Comparison of ENCODE assay signal across 8 cellular contexts in genomic region chr1:39102537-39103320, GRCh38.
A peak's percentile ranks its signal among the peaks of the same experiment; 100 is the strongest.
DNase-seq lines count a peak whose midpoint lies in the region; ATAC-seq, FAIRE-seq and TF ChIP-seq lines count a peak whose summit lies in the region.

No MANE protein-coding gene starts in this region.

- no peaks in the 10 kb centered on the region for H3K27me3 ChIP-seq in keratinocyte (ENCODE audit: control insufficient read depth, extremely low read depth, insufficient read depth, low read length)

- FAIRE-seq in keratinocyte (lab: Jason Lieb, UNC), result peak; percentile 88

- H3K9ac ChIP-seq in keratinocyte (ENCODE audit: control insufficient read depth, extremely low read depth, insufficient read depth, low read length), result peak overlapping the region; percentile 99

- H3K4me1 ChIP-seq in keratinocyte (ENCODE audit: control insufficient read depth, extremely low read depth, insufficient read depth, low read length), result peaks cover 34% of the 10 kb centered on the region

- peaks cover 0 to 2% of the 10 kb centered on the region in 2 experiments for H3K36me3 ChIP-seq in keratinocyte (ENCODE audit: control insufficient read depth in 2 of 2, extremely low read depth in 1 of 2, insufficient read depth in 2 of 2, low read length in 2 of 2)

- H3K9me1 ChIP-seq in keratinocyte (ENCODE audit: control insufficient read depth, extremely low read depth, insufficient read depth, low read length), result no peaks in the 10 kb centered on the region

- peak; percentile 84 for ATAC-seq in stimulated activated memory B cell treated with anti-CD40 and anti-IgM and Interleukin-4, amounts not matched to agents 10 μg/mL and 1 μg/mL and 100 μg/mL, for 72 hours

- no peaks in the 10 kb centered on the region for H3K9me3 Mint-ChIP-seq in stimulated activated memory B cell treated with anti-CD40 and anti-IgM and Interleukin-4, amounts not matched to agents 10 μg/mL and 1 μg/mL and 100 μg/mL, for 72 hours

- dilution Hi-C loops in keratinocyte (cut with MboI; ENCODE audit: extremely low pct_ligation_motif_present, low sequenced_read_pairs), result no loop called here

- peaks cover 47% of the 10 kb centered on the region for H3K4me1 Mint-ChIP-seq in stimulated activated memory B cell treated with anti-CD40 and anti-IgM and Interleukin-4, amounts not matched to agents 10 μg/mL and 1 μg/mL and 100 μg/mL, for 72 hours

- peak; percentile 63 for TF ChIP-seq CTCF in GM13976 (IDR thresholded peaks at IDR 0.05; ENCODE audit: borderline replicate concordance, control extremely low read depth, extremely low read depth, insufficient read depth, missing control alignments)
- TF ChIP-seq CTCF in keratinocyte (optimal IDR thresholded peaks at IDR 0.05 in 1 of 3, IDR thresholded peaks at IDR 0.05 in 1 of 3, conservative IDR thresholded peaks at IDR 0.05 in 1 of 3; ENCODE audit: extremely low read depth in 1 of 3, insufficient read depth in 2 of 3, low read length in 3 of 3), result peak; percentile 61 to 78 (median 77)

- H3K36me3 Mint-ChIP-seq in stimulated activated memory B cell treated with anti-CD40 and anti-IgM and Interleukin-4, amounts not matched to agents 10 μg/mL and 1 μg/mL and 100 μg/mL, for 72 hours, result no peaks in the 10 kb centered on the region

- peaks cover 2% of the 10 kb centered on the region for H4K20me1 ChIP-seq in keratinocyte (ENCODE audit: control insufficient read depth, extremely low read depth, insufficient read depth, low read length)

- H3K79me2 ChIP-seq in keratinocyte (ENCODE audit: control insufficient read depth, insufficient read depth, low read length), result peaks cover 36% of the 10 kb centered on the region

- no peaks in the 10 kb centered on the region for H3K27me3 Mint-ChIP-seq in stimulated activated memory B cell treated with anti-CD40 and anti-IgM and Interleukin-4, amounts not matched to agents 10 μg/mL and 1 μg/mL and 100 μg/mL, for 72 hours

- H3K4me2 ChIP-seq in keratinocyte (ENCODE audit: control insufficient read depth, extremely low read depth, insufficient read depth, low read depth, low read length), result peak overlapping the region; percentile 73

- peak overlapping the region; percentile 63 for H3K27ac Mint-ChIP-seq in stimulated activated memory B cell treated with anti-CD40 and anti-IgM and Interleukin-4, amounts not matched to agents 10 μg/mL and 1 μg/mL and 100 μg/mL, for 72 hours

- peak overlapping the region in 2 of 3 experiments; percentile 82 to 94 for H3K4me3 ChIP-seq in keratinocyte (ENCODE audit: control insufficient read depth in 2 of 3, extremely low read depth in 1 of 3, insufficient read depth in 2 of 3, low read depth in 1 of 3, low read length in 3 of 3)

- no peaks in the 10 kb centered on the region for H3K9me3 ChIP-seq in keratinocyte (ENCODE audit: control insufficient read depth, low read depth, low read length)

- in situ Hi-C loops in GM13976 (cut with MboI; ENCODE audit: low sequenced_read_pairs, unreplicated experiment), result loop anchor here (25.0 kb wide), 1 partner anchor 610 kb away; no protein-coding TSS in a partner anchor

- no peak overlapping the region for H2AFZ ChIP-seq in keratinocyte (ENCODE audit: control insufficient read depth, low read length)

- peak overlapping the region; percentile 24 for H3K4me3 Mint-ChIP-seq in stimulated activated memory B cell treated with anti-CD40 and anti-IgM and Interleukin-4, amounts not matched to agents 10 μg/mL and 1 μg/mL and 100 μg/mL, for 72 hours

- peak overlapping the region; percentile 100 for H3K27ac ChIP-seq in keratinocyte (ENCODE audit: control insufficient read depth, insufficient read depth, low read length)

- DNase-seq in AG20443 (ENCODE audit: low spot score), result peak; percentile 74
- DNase-seq in GM13976 (ENCODE audit: low spot score), result peak; percentile 83
- DNase-seq in NCI-H1092 treated with DMSO at 0.1 percent for 48 hours (lab: John Stamatoyannopoulos, UW), result peak; percentile 87
- DNase-seq in SIG-M5 treated with dmso at 0.1 percent for 504 hours (lab: John Stamatoyannopoulos, UW; ENCODE audit: unreplicated experiment), result peak; percentile 95
- DNase-seq in central memory CD4-positive, alpha-beta T cell, result peak; percentile 34
- DNase-seq in keratinocyte (ENCODE audit: low read depth, low spot score), result no peak
- DNase-seq in T-helper 9 cell, result no peak

Comparison
In these comparisons a context has a peak if more than half of its experiments do, and no peak if none do; other contexts are left out.
1. DNase-seq: peak in AG20443 (single experiment), GM13976 (single experiment), NCI-H1092 treated with DMSO at 0.1 percent for 48 hours (single experiment), SIG-M5 treated with dmso at 0.1 percent for 504 hours (single experiment) and central memory CD4-positive, alpha-beta T cell (single experiment); none in keratinocyte (single experiment) and T-helper 9 cell (single experiment).